8 cellular contexts compared by ENCODE assay signal in genomic region chr10:103678104-103678526, GRCh38.
DNase-seq lines count a peak whose midpoint lies in the region; ATAC-seq and TF ChIP-seq lines count a peak whose summit lies in the region.

No MANE protein-coding gene starts in this region.

- no peak overlapping the region for H3K4me3 Mint-ChIP-seq in GM23338
- H3K4me3 Mint-ChIP-seq in activated T-helper 2 cell treated with anti-CD3 and anti-CD28 coated beads, Interferon-gamma antibody, Interleukin-2, Interleukin-4, amounts not matched to agents 10 μg/mL and 5 μg/mL and 100 μg/mL, durations not matched to agents 14 hours and 24 hours and 36 hours (ENCODE audit: low read depth), result peak overlapping the region; percentile 78

- peaks cover 17% of the 10 kb centered on the region for H3K4me1 Mint-ChIP-seq in GM23338
- peaks cover 22% of the 10 kb centered on the region for H3K4me1 Mint-ChIP-seq in activated T-helper 2 cell treated with anti-CD3 and anti-CD28 coated beads, Interferon-gamma antibody, Interleukin-2, Interleukin-4, amounts not matched to agents 10 μg/mL and 5 μg/mL and 100 μg/mL, durations not matched to agents 14 hours and 24 hours and 36 hours (ENCODE audit: low read depth)

- H3K9me3 ChIP-seq in osteoblast (ENCODE audit: low read depth, low read length), result no peaks in the 10 kb centered on the region

- H3K27ac ChIP-seq in GM23338 (ENCODE audit: low read depth) (no peak overlapping the region), osteoblast (ENCODE audit: low read depth, low read length) (peak overlapping the region; percentile 95), temporal lobe (ENCODE audit: low read depth, low read length) (peak overlapping the region; percentile 86)

- no peaks in the 10 kb centered on the region for H3F3A ChIP-seq in GM23338 (replicated peaks; ENCODE audit: low read depth)

- no peak overlapping the region for H3K4me3 ChIP-seq in GM23338
- H3K4me3 ChIP-seq in foreskin fibroblast (ENCODE audit: low read depth in 1 of 2, low read length in 2 of 2), result peak overlapping the region; percentile 59 to 62
- H3K4me3 ChIP-seq in osteoblast (ENCODE audit: insufficient read depth, low read length), result peak overlapping the region; percentile 58

- H4K20me1 ChIP-seq in GM23338 (replicated peaks; ENCODE audit: insufficient read depth) (no peaks in the 10 kb centered on the region), osteoblast (ENCODE audit: insufficient read depth, low read length) (no peaks in the 10 kb centered on the region)

- H3K27me3 Mint-ChIP-seq in GM23338 (ENCODE audit: insufficient read depth, low read depth, poor library complexity), result peaks cover 6% of the 10 kb centered on the region
- no peaks in the 10 kb centered on the region for H3K27me3 Mint-ChIP-seq in activated T-helper 2 cell treated with anti-CD3 and anti-CD28 coated beads, Interferon-gamma antibody, Interleukin-2, Interleukin-4, amounts not matched to agents 10 μg/mL and 5 μg/mL and 100 μg/mL, durations not matched to agents 14 hours and 24 hours and 36 hours (ENCODE audit: low read depth)

- ATAC-seq in GM23338, result peak; percentile 72

- H3K9me2 ChIP-seq in GM23338 (ENCODE audit: insufficient read depth), result no peaks in the 10 kb centered on the region

- H3K9me3 Mint-ChIP-seq in GM23338, result no peaks in the 10 kb centered on the region
- no peaks in the 10 kb centered on the region for H3K9me3 Mint-ChIP-seq in activated T-helper 2 cell treated with anti-CD3 and anti-CD28 coated beads, Interferon-gamma antibody, Interleukin-2, Interleukin-4, amounts not matched to agents 10 μg/mL and 5 μg/mL and 100 μg/mL, durations not matched to agents 14 hours and 24 hours and 36 hours

- H3K27me3 ChIP-seq in GM23338 (ENCODE audit: insufficient read depth) (no peaks in the 10 kb centered on the region), osteoblast (ENCODE audit: insufficient read depth, low read length) (no peaks in the 10 kb centered on the region)

- H3K36me3 ChIP-seq in GM23338 (ENCODE audit: insufficient read depth), result no peaks in the 10 kb centered on the region
- H3K36me3 ChIP-seq in osteoblast (ENCODE audit: insufficient read depth, low read length), result no peaks in the 10 kb centered on the region

- H2AFZ ChIP-seq in GM23338, result no peak overlapping the region
- peak overlapping the region; percentile 11 for H2AFZ ChIP-seq in osteoblast (ENCODE audit: low read length)

- intact Hi-C loops in activated T-helper 2 cell treated with anti-CD3 and anti-CD28 coated beads, Interferon-gamma antibody, Interleukin-2, Interleukin-4, amounts not matched to agents 10 μg/mL and 5 μg/mL and 100 μg/mL, durations not matched to agents 14 hours and 24 hours and 36 hours (cut with micrococcal nuclease), result loop anchor here (2.0 kb wide), 1 partner anchor 17 kb away; no protein-coding TSS in a partner anchor

- H3K79me2 ChIP-seq in GM23338 (replicated peaks; ENCODE audit: insufficient read depth) (no peaks in the 10 kb centered on the region), osteoblast (ENCODE audit: insufficient read depth, low read length) (no peaks in the 10 kb centered on the region)

- DNase-seq in GM03348 (ENCODE audit: low spot score) (peak; percentile 96), GM23338 (ENCODE audit: low spot score) (no peak), NCI-H524 treated with DMSO at 0.1 percent for 48 hours (lab: John Stamatoyannopoulos, UW) (peak; percentile 19), foreskin fibroblast (peak; percentile 98), osteoblast (ENCODE audit: insufficient read length, low spot score, missing footprints) (peak; percentile 99), HPDE6-E6E7 (ENCODE audit: extremely low spot score) (no peak)
- peak; percentile 84 for DNase-seq in activated T-helper 2 cell treated with anti-CD3 and anti-CD28 coated beads, Interferon-gamma antibody, Interleukin-2, Interleukin-4, amounts not matched to agents 10 μg/mL and 5 μg/mL and 100 μg/mL, durations not matched to agents 14 hours and 24 hours and 36 hours (ENCODE audit: low spot score)

- H3K4me1 ChIP-seq in GM23338 (ENCODE audit: insufficient read depth) (no peaks in the 10 kb centered on the region; the same call in 1 of the 2 replicates), osteoblast (ENCODE audit: insufficient read depth, low read length) (peaks cover 22% of the 10 kb centered on the region)

- no peaks in the 10 kb centered on the region for H3K36me3 Mint-ChIP-seq in GM23338 (ENCODE audit: low read depth)
- no peaks in the 10 kb centered on the region for H3K36me3 Mint-ChIP-seq in activated T-helper 2 cell treated with anti-CD3 and anti-CD28 coated beads, Interferon-gamma antibody, Interleukin-2, Interleukin-4, amounts not matched to agents 10 μg/mL and 5 μg/mL and 100 μg/mL, durations not matched to agents 14 hours and 24 hours and 36 hours (ENCODE audit: low read depth)

- H3K27ac Mint-ChIP-seq in GM23338, result no peak overlapping the region; the same call in 1 of the 2 replicates
- peak overlapping the region; percentile 87 for H3K27ac Mint-ChIP-seq in activated T-helper 2 cell treated with anti-CD3 and anti-CD28 coated beads, Interferon-gamma antibody, Interleukin-2, Interleukin-4, amounts not matched to agents 10 μg/mL and 5 μg/mL and 100 μg/mL, durations not matched to agents 14 hours and 24 hours and 36 hours

- no peak for TF ChIP-seq CTCF in GM23338 (conservative IDR thresholded peaks at IDR 0.05; ENCODE audit: low read depth in 2 of 2)
- TF ChIP-seq CTCF in foreskin fibroblast (IDR thresholded peaks at IDR 0.05; ENCODE audit: low read depth, low read length), result no peak
- no peak for TF ChIP-seq CTCF in osteoblast (IDR thresholded peaks at IDR 0.05; ENCODE audit: extremely low read depth, low read depth, low read length)

- H3K4me2 ChIP-seq in GM23338, result no peak overlapping the region
- peak overlapping the region; percentile 40 for H3K4me2 ChIP-seq in osteoblast (ENCODE audit: insufficient read depth, low read length)

TF ChIP-seq in GM23338, 12 proteins besides CTCF, POLR2A, EP300 and RAD21 (continues in another document):
- TF ChIP-seq, protein P1, sequence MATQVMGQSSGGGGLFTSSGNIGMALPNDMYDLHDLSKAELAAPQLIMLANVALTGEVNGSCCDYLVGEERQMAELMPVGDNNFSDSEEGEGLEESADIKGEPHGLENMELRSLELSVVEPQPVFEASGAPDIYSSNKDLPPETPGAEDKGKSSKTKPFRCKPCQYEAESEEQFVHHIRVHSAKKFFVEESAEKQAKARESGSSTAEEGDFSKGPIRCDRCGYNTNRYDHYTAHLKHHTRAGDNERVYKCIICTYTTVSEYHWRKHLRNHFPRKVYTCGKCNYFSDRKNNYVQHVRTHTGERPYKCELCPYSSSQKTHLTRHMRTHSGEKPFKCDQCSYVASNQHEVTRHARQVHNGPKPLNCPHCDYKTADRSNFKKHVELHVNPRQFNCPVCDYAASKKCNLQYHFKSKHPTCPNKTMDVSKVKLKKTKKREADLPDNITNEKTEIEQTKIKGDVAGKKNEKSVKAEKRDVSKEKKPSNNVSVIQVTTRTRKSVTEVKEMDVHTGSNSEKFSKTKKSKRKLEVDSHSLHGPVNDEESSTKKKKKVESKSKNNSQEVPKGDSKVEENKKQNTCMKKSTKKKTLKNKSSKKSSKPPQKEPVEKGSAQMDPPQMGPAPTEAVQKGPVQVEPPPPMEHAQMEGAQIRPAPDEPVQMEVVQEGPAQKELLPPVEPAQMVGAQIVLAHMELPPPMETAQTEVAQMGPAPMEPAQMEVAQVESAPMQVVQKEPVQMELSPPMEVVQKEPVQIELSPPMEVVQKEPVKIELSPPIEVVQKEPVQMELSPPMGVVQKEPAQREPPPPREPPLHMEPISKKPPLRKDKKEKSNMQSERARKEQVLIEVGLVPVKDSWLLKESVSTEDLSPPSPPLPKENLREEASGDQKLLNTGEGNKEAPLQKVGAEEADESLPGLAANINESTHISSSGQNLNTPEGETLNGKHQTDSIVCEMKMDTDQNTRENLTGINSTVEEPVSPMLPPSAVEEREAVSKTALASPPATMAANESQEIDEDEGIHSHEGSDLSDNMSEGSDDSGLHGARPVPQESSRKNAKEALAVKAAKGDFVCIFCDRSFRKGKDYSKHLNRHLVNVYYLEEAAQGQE (IDR thresholded peaks at IDR 0.05; ENCODE audit: unreplicated experiment), result no peak
- TF ChIP-seq EZH2phosphoT487 (IDR thresholded peaks at IDR 0.05; ENCODE audit: unreplicated experiment) (no peak), ZNF331 (CRISPR knock-in tag; IDR thresholded peaks at IDR 0.05; ENCODE audit: low read depth) (no peak), ZNF114 (CRISPR knock-in tag; IDR thresholded peaks at IDR 0.05) (no peak), EZH2 (IDR thresholded peaks at IDR 0.05; ENCODE audit: low read depth, unreplicated experiment) (no peak), ETS1 (IDR thresholded peaks at IDR 0.05) (no peak), CREB1 (CRISPR knock-in tag; IDR thresholded peaks at IDR 0.05; ENCODE audit: low read depth) (no peak), POLR2AphosphoS5 (IDR thresholded peaks at IDR 0.05; ENCODE audit: low read depth) (no peak), STAT1 (IDR thresholded peaks at IDR 0.05; ENCODE audit: unreplicated experiment) (no peak), NANOG (IDR thresholded peaks at IDR 0.05; ENCODE audit: borderline replicate concordance) (no peak), JUNB (IDR thresholded peaks at IDR 0.05; ENCODE audit: unreplicated experiment) (no peak)

Comparison
In these comparisons a context has a peak if more than half of its experiments do, and no peak if none do; other contexts are left out.
1. DNase-seq: peak in GM03348 (single experiment), NCI-H524 treated with DMSO at 0.1 percent for 48 hours (single experiment), activated T-helper 2 cell treated with anti-CD3 and anti-CD28 coated beads, Interferon-gamma antibody, Interleukin-2, Interleukin-4, amounts not matched to agents 10 μg/mL and 5 μg/mL and 100 μg/mL, durations not matched to agents 14 hours and 24 hours and 36 hours (single experiment), foreskin fibroblast (2 of 2) and osteoblast (single experiment); none in GM23338 (single experiment) and HPDE6-E6E7 (single experiment).